In the genomic region with DNA sequence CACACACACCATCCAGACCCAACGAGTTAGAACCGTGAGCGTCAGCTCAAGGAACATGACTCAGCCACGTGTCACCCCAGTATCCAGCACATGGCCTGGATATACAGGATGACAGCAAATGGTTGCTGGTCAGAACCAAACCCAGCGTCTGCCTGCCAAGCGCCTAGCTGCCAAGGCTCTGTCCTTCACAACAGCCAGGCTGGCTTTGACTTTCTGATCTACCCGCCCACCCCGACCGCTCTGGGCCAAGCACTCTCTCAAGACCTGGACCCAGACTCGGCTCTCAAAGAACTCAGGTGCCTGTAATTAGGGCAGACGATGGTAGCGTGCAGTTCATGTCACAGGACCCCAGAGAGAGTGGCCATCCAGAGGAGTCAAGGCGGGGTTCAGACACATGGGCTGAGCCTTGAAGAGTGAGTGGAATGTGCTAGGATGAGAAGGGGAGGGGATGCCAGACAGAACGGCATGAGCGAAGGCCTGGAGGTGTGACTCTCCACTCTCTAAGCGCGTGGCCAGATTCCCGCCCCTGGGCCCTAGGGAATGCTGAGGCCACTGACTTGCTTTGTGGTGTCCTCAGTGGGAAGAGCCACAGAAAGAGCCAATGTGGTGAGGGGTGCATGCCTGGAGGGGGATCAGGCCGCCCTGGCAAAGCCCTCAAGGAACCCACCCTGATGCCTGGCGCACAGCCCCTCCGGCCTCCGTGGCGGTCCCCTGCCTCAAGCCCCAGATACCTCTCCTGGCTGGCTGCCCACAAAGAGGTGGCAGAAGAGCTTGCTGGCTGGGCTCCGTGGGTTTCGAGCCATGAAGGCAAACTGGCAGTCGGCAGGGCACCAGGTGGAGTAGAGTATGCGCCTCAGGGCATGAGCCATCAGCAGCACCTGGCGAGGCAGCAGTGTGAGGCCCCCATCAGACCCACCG, we compare ENCODE assay signal across 8 cellular contexts. TPM values are rescaled to one million over a fixed set of nuclear protein-coding genes. Genes with fewer than 3 reads are reported as not detected.
DNase-seq lines count a peak whose midpoint lies in the region; ATAC-seq, FAIRE-seq and TF ChIP-seq lines count a peak whose summit lies in the region.

No MANE protein-coding gene starts in this region.

- H3K36me3 ChIP-seq in bronchial epithelial cell (ENCODE audit: control insufficient read depth, insufficient read depth, low read length), result peaks cover 11% of the 10 kb centered on the region

- TF ChIP-seq POLR2A in GM12892 (IDR thresholded peaks at IDR 0.05; ENCODE audit: low read depth, low read length), result no peak

- no peak overlapping the region for H3K27ac Mint-ChIP-seq in T-helper 17 cell

- H3K4me1 Mint-ChIP-seq in T-helper 17 cell, result peaks cover 11% of the 10 kb centered on the region

- no peaks in the 10 kb centered on the region for H3K27me3 ChIP-seq in bronchial epithelial cell (ENCODE audit: control insufficient read depth, insufficient read depth, low read length)

- peak; percentile 67 for DNase-seq in EL
- DNase-seq in NCI-H128 (lab: John Stamatoyannopoulos, UW; ENCODE audit: unreplicated experiment), result peak; percentile 35
- peak; percentile 72 for DNase-seq in bronchial epithelial cell (ENCODE audit: low read depth)
- DNase-seq in myocyte (ENCODE audit: low read depth), result peak; percentile 14
- DNase-seq in GM12892 (ENCODE audit: insufficient read length), result no peak
- no peak for DNase-seq in T-helper 17 cell

- peaks cover 10% of the 10 kb centered on the region for H3K27me3 Mint-ChIP-seq in T-helper 17 cell

- TF ChIP-seq CTCF in bronchial epithelial cell (IDR thresholded peaks at IDR 0.05; ENCODE audit: insufficient read depth, low read length, severe bottlenecking), result no peak

- H3K4me3 Mint-ChIP-seq in T-helper 17 cell, result no peak overlapping the region

- H3K4me3 ChIP-seq in bronchial epithelial cell (ENCODE audit: low read depth, low read length), result no peak overlapping the region

- peak; percentile 92 for FAIRE-seq in bronchial epithelial cell (lab: Jason Lieb, UNC)
- FAIRE-seq in GM12892 (lab: Jason Lieb, UNC), result no peak

- no peaks in the 10 kb centered on the region for H3K9me3 ChIP-seq in T-helper 17 cell (ENCODE audit: control insufficient read depth, low read length, poor library complexity, severe bottlenecking)

- ATAC-seq in T-helper 17 cell (no peak), GM21367 (IDR thresholded peaks at IDR 0.05; ENCODE audit: unreplicated experiment) (no peak)
- no peak for ATAC-seq in activated CD4-positive, CD25-positive, alpha-beta regulatory T cell treated with anti-CD3 and anti-CD28 coated beads, Interleukin-2, amount 50 U/mL, for 24 hours

- peaks cover 4% of the 10 kb centered on the region for H3K36me3 Mint-ChIP-seq in T-helper 17 cell (ENCODE audit: low read depth)

RNA-seq across cellular contexts. Expression of a gene that starts 7.1 kb away (rescaled TPM):
- total RNA-seq in bronchial epithelial cell, result 32.6 and 55.3 TPM in 2 replicates
- total RNA-seq in myocyte, result 0.47 and 1.5 TPM in 2 replicates
- 0.49 TPM for polyA plus RNA-seq in myocyte (2012)
- 0.42 TPM for polyA plus RNA-seq in GM12892 (2012; ENCODE audit: missing spikeins)
- not detected for total RNA-seq in T-helper 17 cell

RNA-seq across cellular contexts. Expression of a gene that starts 7.6 kb away (rescaled TPM):
- total RNA-seq in bronchial epithelial cell (1.0 and 3.2 TPM in 2 replicates), myocyte (0.10 and 0.19 TPM in 2 replicates), T-helper 17 cell (under 1 TPM in 1 of 2 donors, not detected in 1; 0.42 TPM)
- polyA plus RNA-seq in myocyte (2012), result 0.16 TPM
- polyA plus RNA-seq in GM12892 (2012; ENCODE audit: missing spikeins), result 0.42 TPM

Comparison
In these comparisons a context has a peak if more than half of its experiments do, and no peak if none do; other contexts are left out.
1. DNase-seq: peak in EL (single experiment), NCI-H128 (single experiment), bronchial epithelial cell (single experiment) and myocyte (single experiment); none in GM12892 (single experiment) and T-helper 17 cell (0 of 3).
2. RNA of a gene that starts 7.1 kb away (total RNA-seq): 32.6 to 55.3 TPM in bronchial epithelial cell; 0.47 to 1.5 TPM in myocyte and not detected in T-helper 17 cell; every median in the first group is over 10 times any median in the second.